Comparison of ENCODE assay signal across 1 cellular context in the genomic region with DNA sequence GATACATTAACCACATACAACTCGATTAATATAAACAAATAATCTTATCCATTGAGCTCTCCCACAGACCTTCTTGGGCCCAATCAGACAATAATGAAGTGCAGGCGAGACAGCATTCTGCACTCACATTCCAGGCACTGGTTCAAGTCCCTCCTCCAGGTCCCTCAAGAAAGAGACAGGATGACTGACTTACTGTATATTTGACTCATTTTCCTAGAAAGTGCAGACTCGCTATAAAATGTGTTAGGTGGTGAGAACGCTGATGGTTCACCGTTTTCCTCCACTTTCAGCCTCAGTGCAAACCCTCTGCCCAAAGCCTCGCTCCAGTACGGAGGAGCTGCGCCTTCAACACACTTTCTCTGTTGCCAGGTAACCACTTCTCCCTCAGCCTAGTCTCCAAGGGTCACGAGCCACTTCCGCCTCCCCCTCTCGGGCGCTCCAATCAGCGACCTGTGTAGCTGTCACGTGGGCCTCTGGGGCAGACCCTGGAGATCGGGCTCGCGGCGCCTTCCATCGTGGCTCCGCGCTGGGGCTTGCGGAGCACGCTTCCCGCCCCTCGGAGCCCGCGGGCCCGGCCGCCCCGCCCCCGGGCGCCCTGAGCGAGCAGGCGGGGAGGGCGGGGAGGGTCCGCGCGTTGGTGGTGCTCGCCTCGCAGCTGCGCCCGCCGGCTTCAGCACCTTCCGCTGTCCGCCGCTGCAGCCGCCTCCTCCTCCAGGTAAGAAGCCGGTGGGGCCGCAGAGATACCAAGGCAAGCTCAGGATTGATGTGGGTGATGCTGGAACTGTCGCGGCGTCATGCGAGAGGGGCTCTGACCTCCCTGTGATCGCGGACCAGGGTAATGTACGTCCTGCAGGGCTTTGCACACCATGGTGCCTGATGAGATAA.
A peak's percentile ranks its signal among the peaks of the same experiment; 100 is the strongest.
TF ChIP-seq lines count a peak whose summit lies in the region.

Gene WDR17, plus strand, starts transcription at position 477 of the 885 bp plus-strand sequence. CDS start 45,740 bp downstream, outside the sequence.

TF ChIP-seq in HEK293, 187 proteins besides CTCF, POLR2A, EP300 and RAD21 (continued from another document and continues in another):
- no peak for TF ChIP-seq ZBTB11 (tag by site-specific recombination; conservative IDR thresholded peaks at IDR 0.05; ENCODE audit: low read depth)
- no peak for TF ChIP-seq ZNF398 (tag by site-specific recombination; IDR thresholded peaks at IDR 0.05)
- no peak for TF ChIP-seq ZNF148 (tag by site-specific recombination; IDR thresholded peaks at IDR 0.05; ENCODE audit: borderline replicate concordance)
- TF ChIP-seq ZNF133 (tag by site-specific recombination; IDR thresholded peaks at IDR 0.05), result no peak
- no peak for TF ChIP-seq ZNF423 (tag by site-specific recombination; IDR thresholded peaks at IDR 0.05)
- TF ChIP-seq PRDM4 (tag by site-specific recombination; IDR thresholded peaks at IDR 0.05), result no peak
- no peak for TF ChIP-seq ZNF433 (tag by site-specific recombination; IDR thresholded peaks at IDR 0.05; ENCODE audit: low read depth)
- no peak for TF ChIP-seq ZSCAN16 (tag by site-specific recombination; IDR thresholded peaks at IDR 0.05)
- no peak for TF ChIP-seq ZNF138 (tag by site-specific recombination; IDR thresholded peaks at IDR 0.05; ENCODE audit: borderline replicate concordance)
- TF ChIP-seq ZNF658 (tag by site-specific recombination; IDR thresholded peaks at IDR 0.05), result no peak
- TF ChIP-seq, protein P1, sequence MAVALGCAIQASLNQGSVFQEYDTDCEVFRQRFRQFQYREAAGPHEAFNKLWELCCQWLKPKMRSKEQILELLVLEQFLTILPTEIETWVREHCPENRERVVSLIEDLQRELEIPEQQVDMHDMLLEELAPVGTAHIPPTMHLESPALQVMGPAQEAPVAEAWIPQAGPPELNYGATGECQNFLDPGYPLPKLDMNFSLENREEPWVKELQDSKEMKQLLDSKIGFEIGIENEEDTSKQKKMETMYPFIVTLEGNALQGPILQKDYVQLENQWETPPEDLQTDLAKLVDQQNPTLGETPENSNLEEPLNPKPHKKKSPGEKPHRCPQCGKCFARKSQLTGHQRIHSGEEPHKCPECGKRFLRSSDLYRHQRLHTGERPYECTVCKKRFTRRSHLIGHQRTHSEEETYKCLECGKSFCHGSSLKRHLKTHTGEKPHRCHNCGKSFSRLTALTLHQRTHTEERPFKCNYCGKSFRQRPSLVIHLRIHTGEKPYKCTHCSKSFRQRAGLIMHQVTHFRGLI (tag by site-specific recombination; IDR thresholded peaks at IDR 0.05), result no peak
- TF ChIP-seq ZBTB48 (tag by site-specific recombination; IDR thresholded peaks at IDR 0.05), result no peak
- TF ChIP-seq HOXC10 (CRISPR knock-in tag; IDR thresholded peaks at IDR 0.05), result no peak
- no peak for TF ChIP-seq ZNF76 (tag by site-specific recombination; IDR thresholded peaks at IDR 0.05; ENCODE audit: borderline replicate concordance, low read depth)
- no peak for TF ChIP-seq ZNF664 (tag by site-specific recombination; IDR thresholded peaks at IDR 0.05)
- no peak for TF ChIP-seq ZNF223 (tag by site-specific recombination; IDR thresholded peaks at IDR 0.05)
- TF ChIP-seq PRDM1 (tag by site-specific recombination; IDR thresholded peaks at IDR 0.05), result peak; percentile 69; the same call in 1 of the 2 replicates
- no peak for TF ChIP-seq ZNF510 (tag by site-specific recombination; IDR thresholded peaks at IDR 0.05; ENCODE audit: insufficient replicate concordance)
- no peak for TF ChIP-seq ZNF248 (tag by site-specific recombination; IDR thresholded peaks at IDR 0.05)
- no peak for TF ChIP-seq ZBTB1 (tag by site-specific recombination; IDR thresholded peaks at IDR 0.05)
- TF ChIP-seq ZIC2 (tag by site-specific recombination; IDR thresholded peaks at IDR 0.05), result peak; percentile 78
- TF ChIP-seq ZNF48 (tag by site-specific recombination; IDR thresholded peaks at IDR 0.05), result no peak
- no peak for TF ChIP-seq HOXD13 (CRISPR knock-in tag; IDR thresholded peaks at IDR 0.05; ENCODE audit: borderline replicate concordance)
- TF ChIP-seq ZNF366 (tag by site-specific recombination; conservative IDR thresholded peaks at IDR 0.05), result no peak
- TF ChIP-seq ZNF324 (tag by site-specific recombination; IDR thresholded peaks at IDR 0.05), result no peak
- TF ChIP-seq ZNF350 (tag by site-specific recombination; IDR thresholded peaks at IDR 0.05), result no peak
- TF ChIP-seq ZNF26 (tag by site-specific recombination; IDR thresholded peaks at IDR 0.05), result no peak
- TF ChIP-seq ZNF768 (tag by site-specific recombination; IDR thresholded peaks at IDR 0.05), result no peak
- no peak for TF ChIP-seq ZNF610 (tag by site-specific recombination; IDR thresholded peaks at IDR 0.05; ENCODE audit: borderline replicate concordance)
- no peak for TF ChIP-seq ZNF132 (tag by site-specific recombination; IDR thresholded peaks at IDR 0.05; ENCODE audit: borderline replicate concordance)
- no peak for TF ChIP-seq ZNF677 (tag by site-specific recombination; IDR thresholded peaks at IDR 0.05)
- TF ChIP-seq ZNF785 (tag by site-specific recombination; IDR thresholded peaks at IDR 0.05), result no peak
- TF ChIP-seq ZNF654 (tag by site-specific recombination; IDR thresholded peaks at IDR 0.05; ENCODE audit: low read depth), result no peak
- peak; percentile 76 for TF ChIP-seq GLIS2 (tag by site-specific recombination; IDR thresholded peaks at IDR 0.05)
- TF ChIP-seq ZNF600 (tag by site-specific recombination; IDR thresholded peaks at IDR 0.05), result peak; percentile 62
- TF ChIP-seq GFI1B (tag by site-specific recombination; IDR thresholded peaks at IDR 0.05), result no peak
- TF ChIP-seq, protein P2, sequence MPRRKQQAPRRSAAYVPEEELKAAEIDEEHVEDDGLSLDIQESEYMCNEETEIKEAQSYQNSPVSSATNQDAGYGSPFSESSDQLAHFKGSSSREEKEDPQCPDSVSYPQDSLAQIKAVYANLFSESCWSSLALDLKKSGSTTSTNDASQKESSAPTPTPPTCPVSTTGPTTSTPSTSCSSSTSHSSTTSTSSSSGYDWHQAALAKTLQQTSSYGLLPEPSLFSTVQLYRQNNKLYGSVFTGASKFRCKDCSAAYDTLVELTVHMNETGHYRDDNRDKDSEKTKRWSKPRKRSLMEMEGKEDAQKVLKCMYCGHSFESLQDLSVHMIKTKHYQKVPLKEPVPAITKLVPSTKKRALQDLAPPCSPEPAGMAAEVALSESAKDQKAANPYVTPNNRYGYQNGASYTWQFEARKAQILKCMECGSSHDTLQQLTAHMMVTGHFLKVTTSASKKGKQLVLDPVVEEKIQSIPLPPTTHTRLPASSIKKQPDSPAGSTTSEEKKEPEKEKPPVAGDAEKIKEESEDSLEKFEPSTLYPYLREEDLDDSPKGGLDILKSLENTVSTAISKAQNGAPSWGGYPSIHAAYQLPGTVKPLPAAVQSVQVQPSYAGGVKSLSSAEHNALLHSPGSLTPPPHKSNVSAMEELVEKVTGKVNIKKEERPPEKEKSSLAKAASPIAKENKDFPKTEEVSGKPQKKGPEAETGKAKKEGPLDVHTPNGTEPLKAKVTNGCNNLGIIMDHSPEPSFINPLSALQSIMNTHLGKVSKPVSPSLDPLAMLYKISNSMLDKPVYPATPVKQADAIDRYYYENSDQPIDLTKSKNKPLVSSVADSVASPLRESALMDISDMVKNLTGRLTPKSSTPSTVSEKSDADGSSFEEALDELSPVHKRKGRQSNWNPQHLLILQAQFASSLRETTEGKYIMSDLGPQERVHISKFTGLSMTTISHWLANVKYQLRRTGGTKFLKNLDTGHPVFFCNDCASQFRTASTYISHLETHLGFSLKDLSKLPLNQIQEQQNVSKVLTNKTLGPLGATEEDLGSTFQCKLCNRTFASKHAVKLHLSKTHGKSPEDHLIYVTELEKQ (tag by site-specific recombination; IDR thresholded peaks at IDR 0.05; ENCODE audit: borderline replicate concordance), result no peak
- no peak for TF ChIP-seq ZNF426 (tag by site-specific recombination; IDR thresholded peaks at IDR 0.05)
- no peak for TF ChIP-seq ZNF266 (tag by site-specific recombination; IDR thresholded peaks at IDR 0.05; ENCODE audit: low read depth)
